8 cellular contexts compared by ENCODE assay signal in genomic region chr16:2670027-2670426, GRCh38. TPM values are rescaled to one million over a fixed set of nuclear protein-coding genes. Genes with fewer than 3 reads are reported as not detected.
DNase-seq lines count a peak whose midpoint lies in the region; ATAC-seq and TF ChIP-seq lines count a peak whose summit lies in the region.
"Not testable (repeated sequence)": the region's sequence is repeated elsewhere in the genome, so short reads cannot be mapped to it uniquely, and the experiment has no call there.

No MANE protein-coding gene starts in this region.

- ATAC-seq in Panc1, heart left ventricle: not testable (repeated sequence)

- peaks cover 8 to 40% (median 30%) of the 10 kb centered on the region in 11 experiments; a peak in 18 of 22 replicates for H3K36me3 ChIP-seq in BLaER1 treated with 17β-estradiol and CSF1 and Interleukin-3, amounts not matched to agents 10 nM and 100 nM
- H3K36me3 ChIP-seq in Panc1 (ENCODE audit: control insufficient read depth, insufficient read depth, low read length): not testable (repeated sequence)
- peaks cover 0 to 44% (median 23%) of the 10 kb centered on the region in 9 donors for H3K36me3 ChIP-seq in heart left ventricle

- TF ChIP-seq CTCF in HL-60 (IDR thresholded peaks at IDR 0.05; ENCODE audit: insufficient read depth, low read length) (peak; percentile 17), Panc1 (IDR thresholded peaks at IDR 0.05) (peak; percentile 86), brain (conservative IDR thresholded peaks at IDR 0.05) (peak; percentile 67 to 78), heart left ventricle (IDR thresholded peaks at IDR 0.05) (peak; percentile 50 to 77 (median 66)), neural crest cell (conservative IDR thresholded peaks at IDR 0.05) (peak; percentile 71)

- H3K4me1 Mint-ChIP-seq in brain: peaks cover 36% of the 10 kb centered on the region
- peaks cover 20% of the 10 kb centered on the region for H3K4me1 Mint-ChIP-seq in neural crest cell

- peak overlapping the region in 3 of 11 experiments; percentile 23 to 54 (median 43); a peak in 4 of 22 replicates for H3K9ac ChIP-seq in BLaER1 treated with 17β-estradiol and CSF1 and Interleukin-3, amounts not matched to agents 10 nM and 100 nM

- H3K4me3 Mint-ChIP-seq in brain (peak overlapping the region; percentile 58 to 83 (median 80)), neural crest cell (peak overlapping the region; percentile 82)

- POLR2A ChIA-PET in Panc1 (lab: Charles Lee): not testable (repeated sequence)

- peak overlapping the region; percentile 30 to 88 (median 53); a peak in 21 of 22 replicates for H3K4me2 ChIP-seq in BLaER1 treated with 17β-estradiol and CSF1 and Interleukin-3, amounts not matched to agents 10 nM and 100 nM

- not testable (repeated sequence) for H3K9me3 Mint-ChIP-seq in brain, neural crest cell

- not testable (repeated sequence) for TF ChIP-seq POLR2A in heart left ventricle (IDR thresholded peaks at IDR 0.05)

- H3K9me3 ChIP-seq in BLaER1 treated with 17β-estradiol and CSF1 and Interleukin-3, amounts not matched to agents 10 nM and 100 nM (replicated peaks in 1 of 11); Panc1 (ENCODE audit: control insufficient read depth, insufficient read depth, low read depth, low read length); heart left ventricle: not testable (repeated sequence)

- DNase-seq in HL-60 (ENCODE audit: low read depth in 1 of 2, low spot score in 1 of 2) (peak in 1 of 2 experiments; percentile 74), heart left ventricle (peak; percentile 59 to 82 (median 75)), neural crest cell (ENCODE audit: low read depth, low spot score) (peak; percentile 68)
- DNase-seq in Panc1 (ENCODE audit: low read depth, low spot score): not testable (repeated sequence)
- peak; percentile 77 to 85 for DNase-seq in activated CD4-positive, alpha-beta T cell treated with anti-CD3 and anti-CD28 coated beads, Interleukin-2, amount 50 U/mL, for 48 hours
- peak; percentile 32 to 40 for DNase-seq in stimulated activated CD8-positive, alpha-beta memory T cell treated with anti-CD3 and anti-CD28 coated beads, Interleukin-7, amount 100 ng/mL, for 4 hours (ENCODE audit: low read depth in 2 of 2)

- peaks cover 33 to 45% (median 38%) of the 10 kb centered on the region in 10 experiments for H3K4me1 ChIP-seq in BLaER1 treated with 17β-estradiol and CSF1 and Interleukin-3, amounts not matched to agents 10 nM and 100 nM
- H3K4me1 ChIP-seq in Panc1 (ENCODE audit: control insufficient read depth, insufficient read depth, low read length): not testable (repeated sequence)
- H3K4me1 ChIP-seq in heart left ventricle: peaks cover 5 to 37% (median 25%) of the 10 kb centered on the region in 12 donors

- BruUV-seq in Panc1 (replicated peaks; lab: Mats Ljungman, UMichigan): not testable (repeated sequence)

- not testable (repeated sequence) for H3K27ac ChIP-seq in BLaER1 treated with 17β-estradiol and CSF1 and Interleukin-3, amounts not matched to agents 10 nM and 100 nM; Panc1 (ENCODE audit: low read length)
- H3K27ac ChIP-seq in HL-60 (replicated peaks): 0 out of 2 replicates have a peak overlapping the region, but pooled peaks have one; percentile 4
- peak overlapping the region in 4 of 12 donors; percentile 28 to 47 (median 36) for H3K27ac ChIP-seq in heart left ventricle

- H3K27me3 ChIP-seq in BLaER1 treated with 17β-estradiol and CSF1 and Interleukin-3, amounts not matched to agents 10 nM and 100 nM; HL-60 (ENCODE audit: insufficient read depth, poor library complexity, severe bottlenecking); Panc1 (ENCODE audit: control insufficient read depth, insufficient read depth, low read length); heart left ventricle: not testable (repeated sequence)

- peaks cover 16% of the 10 kb centered on the region for H3K36me3 Mint-ChIP-seq in brain
- H3K36me3 Mint-ChIP-seq in neural crest cell (ENCODE audit: low read depth): not testable (repeated sequence)

- H3K4me3 ChIP-seq in BLaER1 treated with 17β-estradiol and CSF1 and Interleukin-3, amounts not matched to agents 10 nM and 100 nM; HL-60 (replicated peaks; ENCODE audit: insufficient read depth, low read length); Panc1 (ENCODE audit: low read depth in 2 of 2, low read length in 2 of 2): not testable (repeated sequence)
- peak overlapping the region in 7 of 12 donors; percentile 9 to 31 (median 15) for H3K4me3 ChIP-seq in heart left ventricle

- CTCF ChIA-PET in Panc1 (lab: Charles Lee): not testable (repeated sequence)

- H3K27ac Mint-ChIP-seq in brain: peak overlapping the region; percentile 71 to 91 (median 84)
- not testable (repeated sequence) for H3K27ac Mint-ChIP-seq in neural crest cell (ENCODE audit: unreplicated experiment)

- in situ Hi-C loops in Panc1 (cut with HindIII; ENCODE audit: low pct_unique_long_range_greater_than_20kb, low sequenced_read_pairs): not testable (repeated sequence)

- intact Hi-C loops in Panc1 (cut with micrococcal nuclease; ENCODE audit: unreplicated experiment); heart left ventricle (cut with DNase I): not testable (repeated sequence)

- 6 to 12% (median 9%) methylated on average over 11 to 14 of the region's 14 CpGs for WGBS in heart left ventricle, 4 donors

- peaks cover 0 to 40% (median 15%) of the 10 kb centered on the region in 11 experiments; a peak in 17 of 22 replicates for H4K20me1 ChIP-seq in BLaER1 treated with 17β-estradiol and CSF1 and Interleukin-3, amounts not matched to agents 10 nM and 100 nM

- not testable (repeated sequence) for H3K27me3 Mint-ChIP-seq in brain; neural crest cell (ENCODE audit: low read depth)

RNA-seq across cellular contexts. Expression of gene KCTD5, which starts 12.3 kb away (rescaled TPM):
- 61.1 TPM for total RNA-seq in Panc1 (2021; ENCODE audit: unreplicated experiment)
- 70.8 TPM for polyA plus RNA-seq in Panc1 (2012; ENCODE audit: insufficient read length)
- 34.9 TPM for polyA plus RNA-seq in brain (ENCODE audit: insufficient read depth, low read depth, low replicate concordance)
- total RNA-seq in heart left ventricle: 10 to 100 TPM in 6 of 9 donors, 1 to 10 TPM in 3; 9.1 to 24.3 (median 11.1) TPM
- polyA plus RNA-seq in heart left ventricle: 10 to 100 TPM in 1 of 2 donors, 1 to 10 TPM in 1; 6.2 to 15.7 TPM
- 27.4 and 27.7 TPM in 2 replicates for total RNA-seq in neural crest cell

RNA-seq across cellular contexts. Expression of gene PRSS27, which starts 50.0 kb away (rescaled TPM):
- total RNA-seq in Panc1 (2021; ENCODE audit: unreplicated experiment): 3.3 TPM
- 7.8 TPM for polyA plus RNA-seq in Panc1 (2012; ENCODE audit: insufficient read length)
- polyA plus RNA-seq in brain (ENCODE audit: insufficient read depth, low read depth, low replicate concordance): 5.2 TPM
- 1 to 10 TPM in 1 of 9 donors, under 1 TPM in 5, not detected in 3; 0.19 to 1.3 (median 0.53) TPM for total RNA-seq in heart left ventricle
- polyA plus RNA-seq in heart left ventricle: under 1 TPM; 0.25 to 0.38 TPM
- total RNA-seq in neural crest cell: 5.3 and 7.8 TPM in 2 replicates

Comparison
In these comparisons a context has a peak if more than half of its experiments do, and no peak if none do; other contexts are left out.
1. CTCF ChIP-seq: peak in every context shown above with its lines; median percentile 86 in Panc1; 72 in brain; 71 in neural crest cell; 66 in heart left ventricle; 17 in HL-60.